12 cellular contexts compared by ENCODE assay signal in the genomic region with DNA sequence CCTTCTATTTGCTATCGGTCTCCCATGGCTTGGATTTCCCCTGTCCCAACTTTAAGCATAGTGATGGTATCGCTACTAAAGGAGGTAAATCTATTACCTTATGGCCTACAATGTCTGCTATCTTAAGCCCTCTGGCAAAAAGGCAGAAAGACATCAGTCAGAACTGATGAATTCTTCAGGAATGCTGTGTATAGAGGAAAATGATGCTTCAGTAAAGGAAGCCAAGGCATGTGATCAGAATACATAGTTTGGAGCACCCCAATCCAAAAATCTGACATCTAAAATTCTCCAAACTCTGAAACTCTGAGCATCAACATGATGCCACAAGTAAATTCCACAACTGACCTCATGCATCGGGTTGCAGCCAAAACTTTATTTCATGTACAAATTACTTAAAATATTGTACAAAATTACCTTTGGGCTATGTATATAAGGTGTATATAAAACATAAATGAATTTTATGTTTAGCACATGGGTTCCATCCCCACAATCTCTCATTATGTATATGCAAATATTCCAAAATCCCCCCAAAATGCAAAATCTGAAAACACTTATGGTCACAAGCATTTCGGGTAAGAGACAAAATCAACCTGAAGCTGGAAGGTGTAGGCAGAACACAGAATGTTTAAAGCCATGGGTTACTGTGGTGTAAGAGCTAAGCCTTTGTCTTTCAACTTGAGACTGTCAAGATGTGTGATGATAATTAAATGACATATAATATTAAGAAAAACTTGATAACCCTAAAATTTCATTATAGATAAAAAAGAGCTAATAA.
A peak's percentile ranks its signal among the peaks of the same experiment; 100 is the strongest.
DNase-seq lines count a peak whose midpoint lies in the region; ATAC-seq, FAIRE-seq and TF ChIP-seq lines count a peak whose summit lies in the region.
"Had no signal": no experiment of that assay in that cellular context is flagged by ENCODE, and none has a peak within 500 bp of the region (broad histone marks: within the 10 kb centered on the region; RNA-seq: fewer than 3 reads in every experiment).

No MANE protein-coding gene starts in this region.

- no peaks in the 10 kb centered on the region for H3K9me3 ChIP-seq in A549
- H3K9me3 ChIP-seq: sigmoid colon, vagina had no signal

- no peaks in the 10 kb centered on the region for H3K36me3 ChIP-seq in H7 (replicated peaks; ENCODE audit: control insufficient read depth, insufficient read depth, low read length)
- H3K36me3 ChIP-seq: sigmoid colon, vagina had no signal

- TF ChIP-seq EP300 in A549 (IDR thresholded peaks at IDR 0.05): no peak

- no peaks in the 10 kb centered on the region for H3K9me3 Mint-ChIP-seq in activated T-helper 1 cell treated with anti-CD3 and anti-CD28 coated beads, Interleukin-12 subunit alpha, Interleukin-12 subunit beta, Interleukin-2, Interleukin-4 antibody, amounts not matched to agents 30 ng/mL and 10 ng/mL and 1 ng/mL, durations not matched to agents 14 hours and 24 hours and 36 hours
- H3K9me3 Mint-ChIP-seq: activated T-cell treated with anti-CD3 and anti-CD28 coated beads, Interleukin-2, amount 50 U/mL, for 4 hours had no signal

- H3K4me3 ChIP-seq in A549 (no peak overlapping the region), fibroblast of the aortic adventitia (ENCODE audit: low read depth, low read length) (no peak overlapping the region), H7 (ENCODE audit: insufficient read depth, low read depth, low read length) (no peak overlapping the region)
- H3K4me3 ChIP-seq: hepatocyte, sigmoid colon, vagina had no signal

- no peaks in the 10 kb centered on the region for H3K27me3 Mint-ChIP-seq in activated T-helper 1 cell treated with anti-CD3 and anti-CD28 coated beads, Interleukin-12 subunit alpha, Interleukin-12 subunit beta, Interleukin-2, Interleukin-4 antibody, amounts not matched to agents 30 ng/mL and 10 ng/mL and 1 ng/mL, durations not matched to agents 14 hours and 24 hours and 36 hours (ENCODE audit: insufficient read depth)

- ATAC-seq in A549: peak in 1 of 2 experiments; percentile 57; a peak in 3 of 6 replicates
- ATAC-seq in SK-N-SH treated with all-trans-retinoic acid at 6 μM for 48 hours: peak; percentile 88

- H3K27ac Mint-ChIP-seq in activated T-helper 1 cell treated with anti-CD3 and anti-CD28 coated beads, Interleukin-12 subunit alpha, Interleukin-12 subunit beta, Interleukin-2, Interleukin-4 antibody, amounts not matched to agents 30 ng/mL and 10 ng/mL and 1 ng/mL, durations not matched to agents 14 hours and 24 hours and 36 hours: no peak overlapping the region

- H3K36me3 Mint-ChIP-seq in activated T-helper 1 cell treated with anti-CD3 and anti-CD28 coated beads, Interleukin-12 subunit alpha, Interleukin-12 subunit beta, Interleukin-2, Interleukin-4 antibody, amounts not matched to agents 30 ng/mL and 10 ng/mL and 1 ng/mL, durations not matched to agents 14 hours and 24 hours and 36 hours (ENCODE audit: low read depth): peaks cover 8% of the 10 kb centered on the region

- TF ChIP-seq CTCF in A549 (IDR thresholded peaks at IDR 0.05) (no peak), fibroblast of the aortic adventitia (IDR thresholded peaks at IDR 0.05; ENCODE audit: insufficient read depth, low read length) (no peak)

- 87% methylated on average over 4 of the region's 4 CpGs for WGBS in A549 (ENCODE audit: missing lambda C conversion rate)

- TF ChIP-seq POLR2A in A549 (IDR thresholded peaks at IDR 0.05; ENCODE audit: low read length) (no peak), GM12892 (IDR thresholded peaks at IDR 0.05; ENCODE audit: low read depth, low read length) (no peak)

- peaks cover 54% of the 10 kb centered on the region for H3K4me1 ChIP-seq in A549

- intact Hi-C loops in activated T-helper 1 cell treated with anti-CD3 and anti-CD28 coated beads, Interleukin-12 subunit alpha, Interleukin-12 subunit beta, Interleukin-2, Interleukin-4 antibody, amounts not matched to agents 30 ng/mL and 10 ng/mL and 1 ng/mL, durations not matched to agents 14 hours and 24 hours and 36 hours (cut with micrococcal nuclease): no loop called here

- peak overlapping the region; percentile 63 for H3K4me2 ChIP-seq in A549

- TF ChIP-seq RAD21 in A549 (conservative IDR thresholded peaks at IDR 0.05 in 1 of 2, IDR thresholded peaks at IDR 0.05 in 1 of 2): no peak

- no peak for FAIRE-seq in A549 (lab: Jason Lieb, UNC)
- peak; percentile 65 for FAIRE-seq in GM12892 (lab: Jason Lieb, UNC)

- H3K27ac ChIP-seq in A549: peak overlapping the region in 1 of 2 experiments; percentile 23; a peak in 1 of 6 replicates
- H3K27ac ChIP-seq: hepatocyte, vagina had no signal

- CTCF ChIA-PET in A549 (lab: Yijun Ruan, JAX): interaction anchor here (0.8 kb wide), 1 partner anchor 9 kb away, joined by 3 read pairs; no protein-coding TSS in a partner anchor

- no peak overlapping the region for H3K4me3 Mint-ChIP-seq in activated T-helper 1 cell treated with anti-CD3 and anti-CD28 coated beads, Interleukin-12 subunit alpha, Interleukin-12 subunit beta, Interleukin-2, Interleukin-4 antibody, amounts not matched to agents 30 ng/mL and 10 ng/mL and 1 ng/mL, durations not matched to agents 14 hours and 24 hours and 36 hours
- H3K4me3 Mint-ChIP-seq: activated T-cell treated with anti-CD3 and anti-CD28 coated beads, Interleukin-2, amount 50 U/mL, for 4 hours had no signal

- DNase-seq in A549 (ENCODE audit: low read depth in 1 of 2, low spot score in 1 of 2) (no peak), GM12892 (ENCODE audit: insufficient read length) (no peak), fibroblast of the aortic adventitia (ENCODE audit: low read depth) (peak; percentile 93), DMS153 (lab: John Stamatoyannopoulos, UW) (no peak), H7 (no peak)
- no peak for DNase-seq in activated CD4-positive, CD25-positive, alpha-beta regulatory T cell (lab: John Stamatoyannopoulos, UW)
- DNase-seq in activated T-helper 1 cell treated with anti-CD3 and anti-CD28 coated beads, Interleukin-12 subunit alpha, Interleukin-12 subunit beta, Interleukin-2, Interleukin-4 antibody, amounts not matched to agents 30 ng/mL and 10 ng/mL and 1 ng/mL, durations not matched to agents 14 hours and 24 hours and 36 hours (ENCODE audit: low spot score): no peak
- DNase-seq: activated T-cell treated with anti-CD3 and anti-CD28 coated beads, Interleukin-2, amount 50 U/mL, for 4 hours; sigmoid colon had no signal

- no peaks in the 10 kb centered on the region for H3K27me3 ChIP-seq in H7 (ENCODE audit: control insufficient read depth, insufficient read depth, low read length)
- H3K27me3 ChIP-seq: hepatocyte, sigmoid colon, vagina had no signal

- POLR2A ChIA-PET in A549 (lab: Yijun Ruan, JAX): interaction anchor here (1.1 kb wide), 1 partner anchor 33 kb away, joined by 4 read pairs; no protein-coding TSS in a partner anchor

- H3K4me1 Mint-ChIP-seq in activated T-helper 1 cell treated with anti-CD3 and anti-CD28 coated beads, Interleukin-12 subunit alpha, Interleukin-12 subunit beta, Interleukin-2, Interleukin-4 antibody, amounts not matched to agents 30 ng/mL and 10 ng/mL and 1 ng/mL, durations not matched to agents 14 hours and 24 hours and 36 hours (ENCODE audit: low read depth): peaks cover 37% of the 10 kb centered on the region

TF ChIP-seq in A549, 52 proteins besides CTCF, POLR2A, EP300 and RAD21 (continues in another document):
- TF ChIP-seq FOSB (CRISPR knock-in tag; IDR thresholded peaks at IDR 0.05) (no peak), GATA3 (IDR thresholded peaks at IDR 0.05; ENCODE audit: borderline replicate concordance) (no peak), CBX8 (IDR thresholded peaks at IDR 0.05) (no peak), MYC (IDR thresholded peaks at IDR 0.05; ENCODE audit: borderline replicate concordance, low read length) (no peak)
- TF ChIP-seq, protein P1, sequence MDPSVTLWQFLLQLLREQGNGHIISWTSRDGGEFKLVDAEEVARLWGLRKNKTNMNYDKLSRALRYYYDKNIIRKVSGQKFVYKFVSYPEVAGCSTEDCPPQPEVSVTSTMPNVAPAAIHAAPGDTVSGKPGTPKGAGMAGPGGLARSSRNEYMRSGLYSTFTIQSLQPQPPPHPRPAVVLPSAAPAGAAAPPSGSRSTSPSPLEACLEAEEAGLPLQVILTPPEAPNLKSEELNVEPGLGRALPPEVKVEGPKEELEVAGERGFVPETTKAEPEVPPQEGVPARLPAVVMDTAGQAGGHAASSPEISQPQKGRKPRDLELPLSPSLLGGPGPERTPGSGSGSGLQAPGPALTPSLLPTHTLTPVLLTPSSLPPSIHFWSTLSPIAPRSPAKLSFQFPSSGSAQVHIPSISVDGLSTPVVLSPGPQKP (IDR thresholded peaks at IDR 0.05; ENCODE audit: low read depth, low read length): no peak
- TF ChIP-seq, protein P2, sequence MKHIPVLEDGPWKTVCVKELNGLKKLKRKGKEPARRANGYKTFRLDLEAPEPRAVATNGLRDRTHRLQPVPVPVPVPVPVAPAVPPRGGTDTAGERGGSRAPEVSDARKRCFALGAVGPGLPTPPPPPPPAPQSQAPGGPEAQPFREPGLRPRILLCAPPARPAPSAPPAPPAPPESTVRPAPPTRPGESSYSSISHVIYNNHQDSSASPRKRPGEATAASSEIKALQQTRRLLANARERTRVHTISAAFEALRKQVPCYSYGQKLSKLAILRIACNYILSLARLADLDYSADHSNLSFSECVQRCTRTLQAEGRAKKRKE (CRISPR knock-in tag; IDR thresholded peaks at IDR 0.05; ENCODE audit: low read depth): no peak

TF ChIP-seq in SK-N-SH treated with all-trans-retinoic acid at 6 μM for 48 hours, 23 proteins besides CTCF, POLR2A, EP300 and RAD21:
- TF ChIP-seq PPARA (CRISPR knock-in tag; IDR thresholded peaks at IDR 0.05; ENCODE audit: borderline replicate concordance): no peak
TF ChIP-seq in SK-N-SH treated with all-trans-retinoic acid at 6 μM for 48 hours: peak in this region for 0.
